Comparison of ENCODE assay signal across 12 cellular contexts in genomic region chr16:68289202-68289601, GRCh38. TPM values are rescaled to one million over a fixed set of nuclear protein-coding genes. Genes with fewer than 3 reads are reported as not detected.
DNase-seq lines count a peak whose midpoint lies in the region; ATAC-seq, FAIRE-seq and TF ChIP-seq lines count a peak whose summit lies in the region.
"Had no signal": no experiment of that assay in that cellular context is flagged by ENCODE, and none has a peak within 500 bp of the region (broad histone marks: within the 10 kb centered on the region; RNA-seq: fewer than 3 reads in every experiment).

No MANE protein-coding gene starts in this region.

- peaks cover 68% of the 10 kb centered on the region for H3K36me3 Mint-ChIP-seq in activated CD4-positive, alpha-beta T cell treated with anti-CD3 and anti-CD28 coated beads, Interleukin-2, amount 10 ng/mL, durations not matched to agents 7 days and 5 days (ENCODE audit: low read depth)
- peaks cover 20% of the 10 kb centered on the region for H3K36me3 Mint-ChIP-seq in central memory CD8-positive, alpha-beta T cell (ENCODE audit: insufficient read depth)
- peaks cover 67% of the 10 kb centered on the region for H3K36me3 Mint-ChIP-seq in stimulated activated memory B cell treated with anti-CD40 and anti-IgM and Interleukin-4, amounts not matched to agents 10 μg/mL and 1 μg/mL and 100 μg/mL, for 72 hours
- H3K36me3 Mint-ChIP-seq in H9 (ENCODE audit: insufficient read depth in 1 of 3, low read depth in 3 of 3), result peaks cover 20 to 37% (median 23%) of the 10 kb centered on the region in 3 experiments; a peak in 6 of 7 replicates

- ATAC-seq in HG03432 (IDR thresholded peaks at IDR 0.05; ENCODE audit: unreplicated experiment) (peak; percentile 7), pancreas (no peak)
- no peak for ATAC-seq in central memory CD8-positive, alpha-beta T cell (replicated peaks; ENCODE audit: extremely low read depth, poor library complexity, severe bottlenecking)
- no peak for ATAC-seq in stimulated activated memory B cell treated with anti-CD40 and anti-IgM and Interleukin-4, amounts not matched to agents 10 μg/mL and 1 μg/mL and 100 μg/mL, for 72 hours

- H3K23me2 ChIP-seq in H9 (ENCODE audit: insufficient read length, low read depth, low read length, poor library complexity, severe bottlenecking), result no peaks in the 10 kb centered on the region

- no peak overlapping the region for H3K18ac ChIP-seq in H9 (ENCODE audit: insufficient read length, low read depth, low read length)

- no peak overlapping the region for H4K8ac ChIP-seq in H9 (replicated peaks; ENCODE audit: insufficient read length, low read depth, low read length)

- no peaks in the 10 kb centered on the region for H3K79me1 ChIP-seq in H9 (ENCODE audit: insufficient read depth, low read depth, low read length, poor library complexity, severe bottlenecking)

- H3K9me3 ChIP-seq in H9 (ENCODE audit: control insufficient read depth, low read depth, low read length), result peaks cover 5% of the 10 kb centered on the region
- no peaks in the 10 kb centered on the region for H3K9me3 ChIP-seq in pancreas

- no peaks in the 10 kb centered on the region for H3K27me3 ChIP-seq in H9 (ENCODE audit: insufficient read depth, low read length)
- no peaks in the 10 kb centered on the region for H3K27me3 ChIP-seq in pancreas

- H2BK5ac ChIP-seq in H9 (ENCODE audit: insufficient read length, low read length), result no peak overlapping the region

- no peak overlapping the region for H3K56ac ChIP-seq in H9 (ENCODE audit: insufficient read length, low read depth, low read length)

- peak overlapping the region; percentile 0 for H3K4me3 Mint-ChIP-seq in activated CD4-positive, alpha-beta T cell treated with anti-CD3 and anti-CD28 coated beads, Interleukin-2, amount 10 ng/mL, durations not matched to agents 7 days and 5 days
- peak overlapping the region; percentile 32 for H3K4me3 Mint-ChIP-seq in central memory CD8-positive, alpha-beta T cell
- no peak overlapping the region for H3K4me3 Mint-ChIP-seq in stimulated activated memory B cell treated with anti-CD40 and anti-IgM and Interleukin-4, amounts not matched to agents 10 μg/mL and 1 μg/mL and 100 μg/mL, for 72 hours
- H3K4me3 Mint-ChIP-seq in H9, result no peak overlapping the region

- no peak overlapping the region for H2AK5ac ChIP-seq in H9 (ENCODE audit: insufficient read length, low read length)

- H3K4me3 ChIP-seq in pancreas, result no peak overlapping the region

- 0 out of 2 replicates have a peak, but pooled peaks cover 2% of the 10 kb centered on the region for H3K79me2 ChIP-seq in H9 (ENCODE audit: insufficient read depth, low read length)

- no peak overlapping the region for H4K91ac ChIP-seq in H9 (ENCODE audit: insufficient read length, low read depth, low read length)

- POLR2A ChIA-PET in activated CD4-positive, alpha-beta T cell treated with anti-CD3 and anti-CD28 coated beads, Interleukin-2, amount 10 ng/mL, durations not matched to agents 7 days and 5 days (lab: Charles Lee), result interaction anchor here (0.7 to 0.8 kb wide), 2 partner anchors 13 to 14 kb away, joined by 3 read pairs; no protein-coding TSS in a partner anchor

- H3T11ph ChIP-seq in H9 (ENCODE audit: low read length), result no peak overlapping the region

- no peak overlapping the region for H3K23ac ChIP-seq in H9 (ENCODE audit: insufficient read length, low read depth, low read length)

- H3K4me2 ChIP-seq in H9 (ENCODE audit: insufficient read depth, insufficient read length, low read length), result no peak overlapping the region

- H3K9me3 Mint-ChIP-seq in activated CD4-positive, alpha-beta T cell treated with anti-CD3 and anti-CD28 coated beads, Interleukin-2, amount 10 ng/mL, durations not matched to agents 7 days and 5 days, result no peaks in the 10 kb centered on the region
- no peaks in the 10 kb centered on the region for H3K9me3 Mint-ChIP-seq in central memory CD8-positive, alpha-beta T cell
- H3K9me3 Mint-ChIP-seq in stimulated activated memory B cell treated with anti-CD40 and anti-IgM and Interleukin-4, amounts not matched to agents 10 μg/mL and 1 μg/mL and 100 μg/mL, for 72 hours, result no peaks in the 10 kb centered on the region
- H3K9me3 Mint-ChIP-seq in H9, result no peaks in the 10 kb centered on the region

- no peak overlapping the region for H3K9ac ChIP-seq in H9 (ENCODE audit: extremely low read depth, insufficient read length, low read length)

- H4K5ac ChIP-seq in H9 (ENCODE audit: insufficient read length, low read depth, low read length), result no peak overlapping the region

- no peak overlapping the region for H3K14ac ChIP-seq in H9 (ENCODE audit: insufficient read depth, low read length)

- peak overlapping the region; percentile 83 for H3K27ac Mint-ChIP-seq in activated CD4-positive, alpha-beta T cell treated with anti-CD3 and anti-CD28 coated beads, Interleukin-2, amount 10 ng/mL, durations not matched to agents 7 days and 5 days
- H3K27ac Mint-ChIP-seq in central memory CD8-positive, alpha-beta T cell (ENCODE audit: low read depth), result peak overlapping the region; percentile 91
- H3K27ac Mint-ChIP-seq in stimulated activated memory B cell treated with anti-CD40 and anti-IgM and Interleukin-4, amounts not matched to agents 10 μg/mL and 1 μg/mL and 100 μg/mL, for 72 hours, result peak overlapping the region; percentile 79
- no peak overlapping the region; a peak in 1 of 7 replicates for H3K27ac Mint-ChIP-seq in H9

- no peak overlapping the region for H2AFZ ChIP-seq in H9 (ENCODE audit: low read length)

- H2BK20ac ChIP-seq in H9 (ENCODE audit: low read depth, low read length, poor library complexity, severe bottlenecking), result no peak overlapping the region

- peaks cover 90% of the 10 kb centered on the region for H3K4me1 Mint-ChIP-seq in activated CD4-positive, alpha-beta T cell treated with anti-CD3 and anti-CD28 coated beads, Interleukin-2, amount 10 ng/mL, durations not matched to agents 7 days and 5 days
- H3K4me1 Mint-ChIP-seq in central memory CD8-positive, alpha-beta T cell, result peaks cover 71% of the 10 kb centered on the region
- peaks cover 64% of the 10 kb centered on the region for H3K4me1 Mint-ChIP-seq in stimulated activated memory B cell treated with anti-CD40 and anti-IgM and Interleukin-4, amounts not matched to agents 10 μg/mL and 1 μg/mL and 100 μg/mL, for 72 hours
- peaks cover 4 to 10% of the 10 kb centered on the region in 2 experiments; a peak in 3 of 4 replicates for H3K4me1 Mint-ChIP-seq in H9

- DNase-seq in activated CD4-positive, alpha-beta T cell treated with anti-CD3 and anti-CD28 coated beads, Interleukin-2, amount 10 ng/mL, durations not matched to agents 7 days and 5 days, result no peak
- DNase-seq in activated CD4-positive, alpha-beta T cell treated with anti-CD3 and anti-CD28 coated beads, Interleukin-2, amount 50 U/mL, for 1 hour, result no peak
- DNase-seq in central memory CD8-positive, alpha-beta T cell (ENCODE audit: low spot score in 2 of 2), result no peak
- DNase-seq in H9 (no peak), pancreas (no peak), ACHN (no peak)
- DNase-seq: midbrain; NCI-H1092 treated with DMSO at 0.1 percent for 48 hours; NK-92 treated with Interleukin-12 subunit alpha and Interleukin-12 subunit beta, amount 100 ng/mL, for 24 hours; T1000 had no signal

- FAIRE-seq in pancreas (lab: Jason Lieb, UNC), result no peak

- no peaks in the 10 kb centered on the region for H3K4me1 ChIP-seq in H9 (ENCODE audit: insufficient read depth, low read length)
- H3K4me1 ChIP-seq in pancreas, result no peaks in the 10 kb centered on the region

- in situ Hi-C loops in ACHN (cut with HindIII; ENCODE audit: low pct_ligation_motif_present, low pct_unique_long_range_greater_than_20kb, low sequenced_read_pairs), result no loop called here

- no peaks in the 10 kb centered on the region for H3K36me3 ChIP-seq in pancreas

- peaks cover 2% of the 10 kb centered on the region for H4K20me1 ChIP-seq in H9 (ENCODE audit: control insufficient read depth, insufficient read depth, insufficient read length)

- CTCF ChIA-PET in activated CD4-positive, alpha-beta T cell treated with anti-CD3 and anti-CD28 coated beads, Interleukin-2, amount 10 ng/mL, durations not matched to agents 7 days and 5 days (lab: Charles Lee), result interaction anchor here (0.9 to 8.9 kb wide), 8 partner anchors 9 to 39 kb away, joined by 3 to 54 read pairs (median 8); partner anchors contain the start of gene SLC7A6

- H2BK15ac ChIP-seq in H9 (ENCODE audit: low read depth, low read length), result no peak overlapping the region

- no peak overlapping the region for H3K4ac ChIP-seq in H9 (ENCODE audit: low read depth, low read length)

- H2BK120ac ChIP-seq in H9 (ENCODE audit: low read depth, low read length, poor library complexity, severe bottlenecking), result no peak overlapping the region

- no peak overlapping the region for H2BK12ac ChIP-seq in H9 (ENCODE audit: insufficient read length, low read depth, low read length)

- no peak overlapping the region for H3K27ac ChIP-seq in H9 (ENCODE audit: insufficient read length, low read depth, low read length)
- no peak overlapping the region for H3K27ac ChIP-seq in pancreas

- WGBS in H9 (ENCODE audit: extremely low coverage, insufficient read length, low lambda C conversion rate), result no CpG with 5 or more reads among the region's 2 CpGs
- 85 to 93% methylated on average over 2 of the region's 2 CpGs for WGBS in pancreas, 2 donors

- no peaks in the 10 kb centered on the region for H3K27me3 Mint-ChIP-seq in activated CD4-positive, alpha-beta T cell treated with anti-CD3 and anti-CD28 coated beads, Interleukin-2, amount 10 ng/mL, durations not matched to agents 7 days and 5 days
- H3K27me3 Mint-ChIP-seq in central memory CD8-positive, alpha-beta T cell, result no peaks in the 10 kb centered on the region
- no peaks in the 10 kb centered on the region for H3K27me3 Mint-ChIP-seq in stimulated activated memory B cell treated with anti-CD40 and anti-IgM and Interleukin-4, amounts not matched to agents 10 μg/mL and 1 μg/mL and 100 μg/mL, for 72 hours
- no peaks in the 10 kb centered on the region for H3K27me3 Mint-ChIP-seq in H9 (ENCODE audit: low read depth)

- TF ChIP-seq CTCF in H9 (conservative IDR thresholded peaks at IDR 0.05) (no peak), pancreas (IDR thresholded peaks at IDR 0.05) (no peak)

- intact Hi-C loops in pancreas (cut with DNase I), result loop anchor here in 1 of 3 donors (5.0 kb wide), 1 partner anchor 52 kb away; the partner anchor contains the start of gene ESRP2

RNA-seq across cellular contexts. Expression of gene SLC7A6OS, which starts 21.5 kb away (rescaled TPM):
- total RNA-seq in activated CD4-positive, alpha-beta T cell treated with anti-CD3 and anti-CD28 coated beads, Interleukin-2, amount 10 ng/mL, durations not matched to agents 7 days and 5 days, result 10 to 100 TPM; 25.9 to 28.6 TPM
- total RNA-seq in H9 (2021) (21.1 and 24.5 TPM in 2 replicates), pancreas (1 to 10 TPM; 6.4 to 8.1 (median 6.6) TPM)
- 1 to 10 TPM; 5.2 to 5.8 TPM for polyA plus RNA-seq in pancreas

RNA-seq across cellular contexts. Expression of gene PRMT7, which starts 21.6 kb away (rescaled TPM):
- 10 to 100 TPM; 76.9 TPM for total RNA-seq in activated CD4-positive, alpha-beta T cell treated with anti-CD3 and anti-CD28 coated beads, Interleukin-2, amount 10 ng/mL, durations not matched to agents 7 days and 5 days
- total RNA-seq in H9 (2021), result 56.6 and 57.8 TPM in 2 replicates
- 10 to 100 TPM; 11.6 to 22.6 (median 15.6) TPM for total RNA-seq in pancreas
- 10 to 100 TPM; 43.9 to 47.9 TPM for polyA plus RNA-seq in pancreas

RNA-seq across cellular contexts. Expression of gene SLC7A6, which starts 24.9 kb away (rescaled TPM):
- total RNA-seq in activated CD4-positive, alpha-beta T cell treated with anti-CD3 and anti-CD28 coated beads, Interleukin-2, amount 10 ng/mL, durations not matched to agents 7 days and 5 days, result 100 to 1,000 TPM; 116 to 130 TPM
- 20.1 and 21.1 TPM in 2 replicates for total RNA-seq in H9 (2021)
- total RNA-seq in pancreas, result 1 to 10 TPM; 4.3 to 8.7 (median 6.0) TPM
- 1 to 10 TPM; 3.1 to 5.4 TPM for polyA plus RNA-seq in pancreas

RNA-seq across cellular contexts. Expression of gene PLA2G15, which starts 44.0 kb away (rescaled TPM):
- total RNA-seq in activated CD4-positive, alpha-beta T cell treated with anti-CD3 and anti-CD28 coated beads, Interleukin-2, amount 10 ng/mL, durations not matched to agents 7 days and 5 days, result 10 to 100 TPM in 1 of 2 experiments, 1 to 10 TPM in 1; 8.4 to 10.1 TPM
- total RNA-seq in H9 (2021), result 11.0 TPM in 2 replicates
- total RNA-seq in pancreas, result 10 to 100 TPM in 1 of 6 donors, 1 to 10 TPM in 5; 3.5 to 14.1 (median 5.1) TPM
- 1 to 10 TPM; 6.1 to 8.4 TPM for polyA plus RNA-seq in pancreas

RNA-seq across cellular contexts. Expression of gene ESRP2, which starts 53.3 kb away (rescaled TPM):
- under 1 TPM in 1 of 2 experiments, not detected in 1; 0.08 TPM for total RNA-seq in activated CD4-positive, alpha-beta T cell treated with anti-CD3 and anti-CD28 coated beads, Interleukin-2, amount 10 ng/mL, durations not matched to agents 7 days and 5 days
- total RNA-seq in H9 (2021) (59.3 and 59.5 TPM in 2 replicates), pancreas (10 to 100 TPM; 20.1 to 43.4 (median 33.3) TPM)
- polyA plus RNA-seq in pancreas, result 10 to 100 TPM; 35.5 to 45.5 TPM

Comparison
In these comparisons a context has a peak if more than half of its experiments do, and no peak if none do; other contexts are left out.
1. H3K27ac Mint-ChIP-seq: peak in activated CD4-positive, alpha-beta T cell treated with anti-CD3 and anti-CD28 coated beads, Interleukin-2, amount 10 ng/mL, durations not matched to agents 7 days and 5 days (single experiment), central memory CD8-positive, alpha-beta T cell (single experiment) and stimulated activated memory B cell treated with anti-CD40 and anti-IgM and Interleukin-4, amounts not matched to agents 10 μg/mL and 1 μg/mL and 100 μg/mL, for 72 hours (single experiment); none in H9 (0 of 3).
2. H3K4me3 Mint-ChIP-seq: peak in activated CD4-positive, alpha-beta T cell treated with anti-CD3 and anti-CD28 coated beads, Interleukin-2, amount 10 ng/mL, durations not matched to agents 7 days and 5 days (single experiment) and central memory CD8-positive, alpha-beta T cell (single experiment); none in stimulated activated memory B cell treated with anti-CD40 and anti-IgM and Interleukin-4, amounts not matched to agents 10 μg/mL and 1 μg/mL and 100 μg/mL, for 72 hours (single experiment) and H9 (0 of 2).